Comparison of ENCODE assay signal across 9 cellular contexts in genomic region chr12:91562476-91562875, GRCh38.
DNase-seq lines count a peak whose midpoint lies in the region; ATAC-seq and TF ChIP-seq lines count a peak whose summit lies in the region.
"Had no signal": no experiment of that assay in that cellular context is flagged by ENCODE, and none has a peak within 500 bp of the region (broad histone marks: within the 10 kb centered on the region; RNA-seq: fewer than 3 reads in every experiment).

No MANE protein-coding gene starts in this region.

- peaks cover 18 to 27% (median 19%) of the 10 kb centered on the region in 4 donors for H3K4me1 Mint-ChIP-seq in CD4-positive, alpha-beta memory T cell

- intact Hi-C loops in CD4-positive, alpha-beta memory T cell (cut with micrococcal nuclease), result no loop called here

- H3K27me3 ChIP-seq in CD4-positive, alpha-beta memory T cell (ENCODE audit: insufficient read depth, low read length), result no peaks in the 10 kb centered on the region
- H3K27me3 ChIP-seq in Loucy (ENCODE audit: insufficient read depth, low read length, poor library complexity, severe bottlenecking), result no peaks in the 10 kb centered on the region

- H3K4me1 ChIP-seq in CD4-positive, alpha-beta memory T cell (ENCODE audit: insufficient read depth, low read length), result peaks cover 16% of the 10 kb centered on the region
- no peaks in the 10 kb centered on the region for H3K4me1 ChIP-seq in Loucy (ENCODE audit: insufficient read depth, low read length, poor library complexity, severe bottlenecking)

- peak overlapping the region; percentile 25 to 77 (median 64) for H3K4me3 Mint-ChIP-seq in CD4-positive, alpha-beta memory T cell

- peak overlapping the region; percentile 55 for H3K4me2 ChIP-seq in Loucy (ENCODE audit: low read depth, low read length, poor library complexity, severe bottlenecking)

- POLR2A ChIA-PET in CD4-positive, alpha-beta memory T cell (lab: Charles Lee; ENCODE audit: partially characterized antibody), result interaction anchor here (1.0 to 3.0 kb wide), 5 partner anchors 14 to 1031 kb away, joined by 3 to 11 read pairs (median 7); partner anchors contain the start of gene BTG1

- ATAC-seq in GM18870 (IDR thresholded peaks at IDR 0.05; ENCODE audit: unreplicated experiment) (peak; percentile 79), GM21825 (IDR thresholded peaks at IDR 0.05; ENCODE audit: unreplicated experiment) (no peak)

- no peaks in the 10 kb centered on the region for H4K20me1 ChIP-seq in Loucy (ENCODE audit: insufficient read depth, low read length, poor library complexity, severe bottlenecking)

- DNase-seq in CD4-positive, alpha-beta memory T cell, result peak in 4 of 5 donors; percentile 11 to 25 (median 14)
- DNase-seq in fibroblast of mammary gland (ENCODE audit: low read depth), result peak; percentile 29
- DNase-seq in NCI-H2227 treated with DMSO at 0.1 percent for 48 hours (lab: John Stamatoyannopoulos, UW), result no peak
- no peak for DNase-seq in NCI-H526 treated with DMSO at 0.1 percent for 48 hours (lab: John Stamatoyannopoulos, UW)
- DNase-seq in stimulated activated CD4-positive, alpha-beta T cell treated with anti-CD3 and anti-CD28 coated beads, Interleukin-2, amount 100 ng/mL, for 48 hours, result no peak
- DNase-seq: NCI-H446 had no signal

- H3K9me3 ChIP-seq in CD4-positive, alpha-beta memory T cell (ENCODE audit: control insufficient read depth in 1 of 2, low read length in 2 of 2), result no peaks in the 10 kb centered on the region
- H3K9me3 ChIP-seq in Loucy (ENCODE audit: insufficient read depth, low read depth, low read length), result no peaks in the 10 kb centered on the region

- peaks cover 8 to 12% of the 10 kb centered on the region in 2 donors for H3K36me3 Mint-ChIP-seq in CD4-positive, alpha-beta memory T cell

- H3K79me2 ChIP-seq in Loucy (ENCODE audit: insufficient read depth, low read length), result no peaks in the 10 kb centered on the region

- no peaks in the 10 kb centered on the region for H3K36me3 ChIP-seq in CD4-positive, alpha-beta memory T cell (ENCODE audit: insufficient read depth, low read length)
- no peaks in the 10 kb centered on the region for H3K36me3 ChIP-seq in Loucy (ENCODE audit: insufficient read depth, low read length)

- no peak overlapping the region for H3K9ac ChIP-seq in Loucy (ENCODE audit: low read depth, low read length, poor library complexity, severe bottlenecking)

- H3K9me3 Mint-ChIP-seq in CD4-positive, alpha-beta memory T cell, result peaks cover 0 to 24% (median 15%) of the 10 kb centered on the region in 8 donors

- CTCF ChIA-PET in CD4-positive, alpha-beta memory T cell (lab: Charles Lee; ENCODE audit: partially characterized antibody), result interaction anchor here (1.3 to 3.6 kb wide), 4 partner anchors 15 to 1087 kb away, joined by 4 to 23 read pairs (median 6); no protein-coding TSS in a partner anchor

- no peak for TF ChIP-seq CTCF in Loucy (conservative IDR thresholded peaks at IDR 0.05; ENCODE audit: low read length)
- TF ChIP-seq CTCF in fibroblast of mammary gland (conservative IDR thresholded peaks at IDR 0.05; ENCODE audit: control insufficient read depth, insufficient read depth, low read depth, low read length), result no peak

- H3F3A ChIP-seq in Loucy (ENCODE audit: low read depth), result no peaks in the 10 kb centered on the region

- H2AFZ ChIP-seq in Loucy (ENCODE audit: low read length), result peak overlapping the region; percentile 76

- no peaks in the 10 kb centered on the region for H3K27me3 Mint-ChIP-seq in CD4-positive, alpha-beta memory T cell

- H3K27ac Mint-ChIP-seq in CD4-positive, alpha-beta memory T cell, result peak overlapping the region in 6 of 7 donors; percentile 15 to 78 (median 44)

- no peak overlapping the region for H3K4me3 ChIP-seq in CD4-positive, alpha-beta memory T cell (ENCODE audit: low read length in 2 of 2)
- H3K4me3 ChIP-seq in Loucy (ENCODE audit: low read length, poor library complexity, severe bottlenecking) (peak overlapping the region; percentile 36), fibroblast of mammary gland (ENCODE audit: control insufficient read depth, low read depth, low read length) (no peak overlapping the region)

- no peak overlapping the region for H3K27ac ChIP-seq in CD4-positive, alpha-beta memory T cell (ENCODE audit: low read depth, low read length)

- H3K9me2 ChIP-seq in Loucy (replicated peaks; ENCODE audit: low read depth, low read length), result no peaks in the 10 kb centered on the region

Comparison
In these comparisons a context has a peak if more than half of its experiments do, and no peak if none do; other contexts are left out.
1. DNase-seq: peak in CD4-positive, alpha-beta memory T cell (4 of 5) and fibroblast of mammary gland (single experiment); none in NCI-H2227 treated with DMSO at 0.1 percent for 48 hours (single experiment), NCI-H526 treated with DMSO at 0.1 percent for 48 hours (single experiment) and stimulated activated CD4-positive, alpha-beta T cell treated with anti-CD3 and anti-CD28 coated beads, Interleukin-2, amount 100 ng/mL, for 48 hours (0 of 2).